2 cellular contexts compared by ENCODE assay signal in the genomic region with DNA sequence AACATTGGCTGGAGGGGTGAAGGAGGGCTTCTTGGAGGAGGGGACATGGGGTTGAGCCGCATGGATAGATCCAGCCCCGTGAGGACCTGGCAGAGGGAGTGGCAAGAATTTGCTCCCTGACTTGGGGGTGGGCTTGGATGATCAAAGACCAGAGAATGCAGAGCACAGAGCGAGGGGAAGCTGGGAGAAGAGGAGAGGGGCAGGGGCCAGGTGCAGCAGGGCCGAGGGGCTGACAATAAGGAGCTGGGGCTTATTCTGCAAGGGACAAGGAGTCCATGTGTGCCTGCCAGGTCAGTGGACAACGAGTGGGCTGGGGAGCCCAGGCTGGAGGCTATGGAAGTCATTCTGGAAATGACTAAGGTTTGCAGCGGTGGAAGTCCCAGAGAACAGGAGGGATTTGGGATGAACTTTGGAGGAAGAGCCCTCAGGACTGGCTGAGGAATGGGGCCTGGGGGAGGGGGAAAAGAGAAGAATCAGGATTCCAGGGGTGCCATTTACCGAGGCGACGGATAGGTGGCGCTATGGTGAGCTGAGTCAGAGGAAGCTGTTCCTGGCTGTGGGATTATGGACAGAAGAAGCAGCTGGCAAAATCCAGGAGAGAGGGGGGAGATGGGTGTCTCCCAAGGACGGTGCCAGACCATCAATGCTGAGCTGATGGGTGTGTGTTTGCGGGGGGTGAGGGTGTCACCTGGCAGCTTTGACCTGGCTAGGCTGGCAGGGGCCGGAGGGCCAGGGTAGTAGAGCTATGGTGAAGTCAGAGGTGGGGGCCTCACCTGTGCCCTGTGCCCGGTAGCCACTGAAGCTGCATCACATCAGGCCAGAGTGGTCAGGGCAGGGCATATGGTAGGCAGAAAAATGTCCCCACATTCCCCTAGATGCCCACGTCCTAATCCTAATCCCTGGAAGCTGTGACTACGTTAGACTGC.
TF ChIP-seq lines count a peak whose summit lies in the region.

No MANE protein-coding gene starts in this region.

TF ChIP-seq in HEK293, 187 proteins besides CTCF, POLR2A, EP300 and RAD21:
- no peak for TF ChIP-seq ZNF174 (tag by site-specific recombination; IDR thresholded peaks at IDR 0.05)
- no peak for TF ChIP-seq ZNF155 (tag by site-specific recombination; IDR thresholded peaks at IDR 0.05)
- peak; percentile 26; the same call in 1 of the 2 replicates for TF ChIP-seq PRDM10 (tag by site-specific recombination; IDR thresholded peaks at IDR 0.05)
- TF ChIP-seq ZNF621 (tag by site-specific recombination; IDR thresholded peaks at IDR 0.05) = no peak
- TF ChIP-seq SP7 (tag by site-specific recombination; IDR thresholded peaks at IDR 0.05) = 0 out of 2 replicates have a peak, but pooled peaks have one; percentile 16
- no peak for TF ChIP-seq ZFP3 (tag by site-specific recombination; IDR thresholded peaks at IDR 0.05; ENCODE audit: low read depth)
- no peak for TF ChIP-seq ZBTB8A (tag by site-specific recombination; IDR thresholded peaks at IDR 0.05)
- TF ChIP-seq IKZF3 (tag by site-specific recombination; IDR thresholded peaks at IDR 0.05) = peak; percentile 82
- no peak for TF ChIP-seq ZFP37 (tag by site-specific recombination; IDR thresholded peaks at IDR 0.05)
- TF ChIP-seq ZBTB48 (tag by site-specific recombination; IDR thresholded peaks at IDR 0.05) = no peak
- TF ChIP-seq ZNF610 (tag by site-specific recombination; IDR thresholded peaks at IDR 0.05; ENCODE audit: borderline replicate concordance) = no peak
- TF ChIP-seq ZSCAN18 (tag by site-specific recombination; IDR thresholded peaks at IDR 0.05) = no peak
- peak; percentile 66 for TF ChIP-seq ZNF341 (tag by site-specific recombination; IDR thresholded peaks at IDR 0.05; ENCODE audit: low read depth)
- peak; percentile 48; the same call in 1 of the 2 replicates for TF ChIP-seq ZEB2 (tag by site-specific recombination; IDR thresholded peaks at IDR 0.05)
TF ChIP-seq in HEK293: peak in this region for 5.

TF ChIP-seq in H1, 55 proteins besides CTCF, POLR2A, EP300 and RAD21:
- TF ChIP-seq EZH2 (IDR thresholded peaks at IDR 0.05; ENCODE audit: low read depth, low read length, severe bottlenecking) (no peak), SIN3A (conservative IDR thresholded peaks at IDR 0.05 in 1 of 2, IDR thresholded peaks at IDR 0.05 in 1 of 2; ENCODE audit: low read depth in 1 of 2, low read length in 2 of 2) (no peak), TCF12 (IDR thresholded peaks at IDR 0.05; ENCODE audit: low read depth, low read length) (no peak), HDAC2 (IDR thresholded peaks at IDR 0.05; ENCODE audit: borderline replicate concordance in 1 of 2, low read depth in 2 of 2, low read length in 2 of 2) (no peak), JUND (IDR thresholded peaks at IDR 0.05; ENCODE audit: low read length) (peak; percentile 65; the same call in 1 of the 2 replicates), TAF1 (IDR thresholded peaks at IDR 0.05; ENCODE audit: low read depth, low read length) (no peak), ATF3 (IDR thresholded peaks at IDR 0.05; ENCODE audit: insufficient read depth, low read depth, low read length) (no peak), CREB1 (IDR thresholded peaks at IDR 0.05) (peak; percentile 49; the same call in 1 of the 2 replicates), E2F6 (IDR thresholded peaks at IDR 0.05) (no peak), BACH1 (IDR thresholded peaks at IDR 0.05; ENCODE audit: low read length) (peak; percentile 95), TEAD4 (IDR thresholded peaks at IDR 0.05; ENCODE audit: low read depth, low read length) (peak; percentile 83), EGR1 (IDR thresholded peaks at IDR 0.05; ENCODE audit: borderline replicate concordance, low read depth, low read length) (no peak), SP4 (IDR thresholded peaks at IDR 0.05; ENCODE audit: low read length) (no peak), MAFK (IDR thresholded peaks at IDR 0.05; ENCODE audit: low read depth, low read length) (peak; percentile 82; the same call in 1 of the 2 replicates)
- TF ChIP-seq, protein P1, sequence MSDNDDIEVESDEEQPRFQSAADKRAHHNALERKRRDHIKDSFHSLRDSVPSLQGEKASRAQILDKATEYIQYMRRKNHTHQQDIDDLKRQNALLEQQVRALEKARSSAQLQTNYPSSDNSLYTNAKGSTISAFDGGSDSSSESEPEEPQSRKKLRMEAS (IDR thresholded peaks at IDR 0.05) = 0 out of 2 replicates have a peak, but pooled peaks have one; percentile 6
TF ChIP-seq in H1: peak in this region for 6.
